ENCODE assay signal across 8 cellular contexts in the genomic region with DNA sequence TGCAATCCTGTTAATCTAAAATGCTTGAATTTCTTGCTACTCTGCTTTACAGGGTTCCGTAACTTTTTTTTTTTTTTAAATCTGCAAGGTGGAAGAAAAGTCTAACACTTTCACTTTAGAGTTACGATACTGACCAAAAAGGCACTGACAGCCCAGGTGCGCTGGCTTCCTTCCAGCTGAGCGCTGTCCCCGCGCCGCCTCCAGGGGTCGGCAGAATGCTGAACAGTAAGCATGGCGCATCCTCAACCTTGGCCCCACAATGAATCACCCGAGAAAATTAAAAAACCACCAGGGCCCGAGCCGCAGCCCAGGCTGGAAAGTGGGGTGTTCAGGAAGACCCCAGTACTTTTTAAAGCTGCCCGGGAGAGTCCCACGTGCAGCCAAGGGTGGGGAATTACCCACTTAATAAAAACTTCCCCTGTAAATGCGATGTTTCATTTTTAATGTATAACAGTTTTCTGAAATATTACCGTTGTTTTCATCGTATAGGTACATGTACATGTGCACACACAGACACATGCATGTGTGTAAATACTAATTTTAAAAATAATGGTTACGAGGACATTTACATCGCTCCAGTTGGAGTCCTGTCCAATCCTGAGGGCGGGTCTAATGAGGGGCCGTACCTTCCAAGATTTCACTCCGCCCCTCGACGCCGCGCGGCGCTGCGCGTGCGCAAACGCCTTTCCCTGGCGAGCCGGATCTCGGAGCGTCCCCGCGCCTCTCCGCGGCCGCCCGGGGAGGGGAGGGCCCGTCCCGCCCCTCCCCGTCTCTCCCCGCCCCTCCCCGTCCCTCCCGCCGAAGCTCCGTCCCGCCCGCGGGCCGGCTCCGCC. TPM values are rescaled to one million over a fixed set of nuclear protein-coding genes. Genes with fewer than 3 reads are reported as not detected.
DNase-seq lines count a peak whose midpoint lies in the region; ATAC-seq and TF ChIP-seq lines count a peak whose summit lies in the region.

No MANE protein-coding gene starts in this region.

- no peak overlapping the region for H3K23ac ChIP-seq in IMR-90 (ENCODE audit: low read depth, low read length)

- intact Hi-C loops in IMR-90 (cut with micrococcal nuclease) (no loop called here), OCI-LY7 (cut with micrococcal nuclease; ENCODE audit: unreplicated experiment) (loop anchor here (1.0 to 10.0 kb wide), 7 partner anchors 19 to 359 kb away; partner anchors contain the start of genes KATNA1, PPIL4 and RAET1G)

- no peak overlapping the region for H3K4ac ChIP-seq in IMR-90 (ENCODE audit: low read depth, low read length)

- H4K5ac ChIP-seq in IMR-90 (ENCODE audit: low read depth, low read length) = no peak overlapping the region

- peak; percentile 77 for DNase-seq in DMS114 treated with DMSO at 0.1 percent for 48 hours (lab: John Stamatoyannopoulos, UW; ENCODE audit: unreplicated experiment)
- peak; percentile 92 for DNase-seq in IMR-90
- peak; percentile 96 for DNase-seq in OCI-LY7 (ENCODE audit: low spot score)
- peak; percentile 97 for DNase-seq in activated T-cell treated with anti-CD3 and anti-CD28 coated beads for 48 hours (ENCODE audit: low read depth)
- DNase-seq in epithelial cell of proximal tubule (ENCODE audit: low read depth) = peak; percentile 36
- peak; percentile 96 for DNase-seq in mucosa of gallbladder (ENCODE audit: low spot score)
- peak; percentile 86 to 92 for DNase-seq in stimulated activated CD8-positive, alpha-beta memory T cell treated with anti-CD3 and anti-CD28 coated beads, Interleukin-4, amount 100 ng/mL, for 1 hour (ENCODE audit: low read depth in 2 of 2, low spot score in 1 of 2)

- no peaks in the 10 kb centered on the region for H3K9me2 ChIP-seq in OCI-LY7 (ENCODE audit: insufficient read depth, low read length)

- H3K4me3 ChIP-seq in IMR-90 (ENCODE audit: insufficient read depth, low read depth, low read length) (peak overlapping the region; percentile 97), OCI-LY7 (ENCODE audit: low read depth, low read length, poor library complexity, severe bottlenecking) (peak overlapping the region; percentile 97), epithelial cell of proximal tubule (ENCODE audit: low read depth, low read length) (peak overlapping the region; percentile 96)

- no peaks in the 10 kb centered on the region for H3K27me3 ChIP-seq in IMR-90 (ENCODE audit: control insufficient read depth, insufficient read depth, low read length)

- no peak overlapping the region for H3K14ac ChIP-seq in IMR-90 (replicated peaks; ENCODE audit: low read depth, low read length)

- TF ChIP-seq CTCF in IMR-90 (conservative IDR thresholded peaks at IDR 0.05; ENCODE audit: low read depth, low read length) = peak; percentile 64
- TF ChIP-seq CTCF in OCI-LY7 (conservative IDR thresholded peaks at IDR 0.05; ENCODE audit: low read length) = peak; percentile 94
- TF ChIP-seq CTCF in epithelial cell of proximal tubule (conservative IDR thresholded peaks at IDR 0.05; ENCODE audit: low read depth, low read length) = peak; percentile 71

- H3K18ac ChIP-seq in IMR-90 (ENCODE audit: low read depth, low read length) = no peak overlapping the region

- H3K9me1 ChIP-seq in IMR-90 (ENCODE audit: insufficient read depth, low read length) = peaks cover 3% of the 10 kb centered on the region

- H3K4me2 ChIP-seq in IMR-90 (ENCODE audit: low read depth, low read length) (peak overlapping the region; percentile 74), OCI-LY7 (ENCODE audit: low read length) (peak overlapping the region; percentile 89)

- peak; percentile 75 for ATAC-seq in GM21576 (IDR thresholded peaks at IDR 0.05; ENCODE audit: unreplicated experiment)
- ATAC-seq in IMR-90 (ENCODE audit: low read depth) = peak; percentile 96

- H4K20me1 ChIP-seq in IMR-90 (ENCODE audit: insufficient read depth, low read length) = peaks cover 9% of the 10 kb centered on the region; the same call in 1 of the 2 replicates
- H4K20me1 ChIP-seq in OCI-LY7 (ENCODE audit: insufficient read depth, low read length) = 0 out of 2 replicates have a peak, but pooled peaks cover 13% of the 10 kb centered on the region

- H2AK9ac ChIP-seq in IMR-90 (replicated peaks; ENCODE audit: low read depth, low read length, poor library complexity) = no peak overlapping the region

- no peak overlapping the region for H4K91ac ChIP-seq in IMR-90 (ENCODE audit: insufficient read depth, low read depth, low read length)

- BruUV-seq in IMR-90 (replicated peaks; lab: Mats Ljungman, UMichigan) (no TSS peak), OCI-LY7 (replicated peaks; lab: Mats Ljungman, UMichigan) (no TSS peak)

- CTCF ChIA-PET in IMR-90 (lab: Yijun Ruan, JAX) = interaction anchor here (0.5 to 1.2 kb wide), 3 partner anchors 14 to 1708 kb away, joined by 3 to 4 read pairs (median 3); no protein-coding TSS in a partner anchor
- CTCF ChIA-PET in OCI-LY7 (lab: Charles Lee; ENCODE audit: unreplicated experiment) = interaction anchor here (1.0 kb wide), 1 partner anchor 20 kb away, joined by 4 read pairs; the partner anchor contains the start of gene PPIL4

- H3K4me1 ChIP-seq in IMR-90 (ENCODE audit: control insufficient read depth, insufficient read depth, low read length) = peaks cover 3% of the 10 kb centered on the region
- peaks cover 30% of the 10 kb centered on the region for H3K4me1 ChIP-seq in OCI-LY7 (ENCODE audit: insufficient read depth, low read length, poor library complexity, severe bottlenecking)

- POLR2A ChIA-PET in IMR-90 (lab: Charles Lee; ENCODE audit: unreplicated experiment) (interaction anchor here (0.5 to 0.6 kb wide), 2 partner anchors 182 to 845 kb away, joined by 3 to 4 read pairs; no protein-coding TSS in a partner anchor), OCI-LY7 (lab: Charles Lee) (interaction anchor here (0.6 to 2.0 kb wide), 11 partner anchors 17 to 711 kb away, joined by 3 to 7 read pairs (median 4); partner anchors contain the start of gene LATS1)

- no peak overlapping the region for H2AK5ac ChIP-seq in IMR-90 (ENCODE audit: low read depth, low read length)

- no peaks in the 10 kb centered on the region for H3K9me3 ChIP-seq in IMR-90 (ENCODE audit: control insufficient read depth, insufficient read depth, low read length)
- no peaks in the 10 kb centered on the region for H3K9me3 ChIP-seq in OCI-LY7 (ENCODE audit: low read length)

- H2BK5ac ChIP-seq in IMR-90 (ENCODE audit: low read depth, low read length, poor library complexity, severe bottlenecking) = no peak overlapping the region

- no peak for TF ChIP-seq POLR2A in IMR-90 (IDR thresholded peaks at IDR 0.05; ENCODE audit: low read depth, low read length)

- H3K79me2 ChIP-seq in OCI-LY7 (ENCODE audit: insufficient read depth, low read depth, low read length) = peaks cover 37% of the 10 kb centered on the region

- H3K36me3 ChIP-seq in IMR-90 (ENCODE audit: control insufficient read depth, insufficient read depth, low read length) (no peaks in the 10 kb centered on the region), OCI-LY7 (ENCODE audit: insufficient read depth, low read length) (no peaks in the 10 kb centered on the region)

- H3K9ac ChIP-seq in IMR-90 (ENCODE audit: low read depth, low read length) = peak overlapping the region; percentile 20; the same call in 1 of the 2 replicates

- WGBS in IMR-90 (ENCODE audit: extremely low coverage in 2 of 2, insufficient read length in 1 of 2), 2 experiments = 0% methylated on average over 1 of the region's 55 CpGs; no CpG with 5 or more reads in 1 of the 2 experiments

- no peak overlapping the region for H2BK20ac ChIP-seq in IMR-90 (ENCODE audit: low read depth, low read length)

- H3K27ac ChIP-seq in IMR-90 (ENCODE audit: insufficient read depth, low read length) (no peak overlapping the region), OCI-LY7 (ENCODE audit: low read depth, low read length, poor library complexity, severe bottlenecking) (peak overlapping the region; percentile 79)

- dilution Hi-C loops in IMR-90 (cut with HindIII; ENCODE audit: low sequenced_read_pairs, unreplicated experiment) = no loop called here

- H2AFZ ChIP-seq in IMR-90 (replicated peaks; ENCODE audit: low read length, poor library complexity) (peak overlapping the region; percentile 96), OCI-LY7 (ENCODE audit: low read length) (peak overlapping the region; percentile 98)

- no peak overlapping the region for H3K56ac ChIP-seq in IMR-90 (ENCODE audit: extremely low read depth, insufficient read depth, low read length)

- in situ Hi-C loops in IMR-90 (cut with MboI; ENCODE audit: low sequenced_read_pairs) = no loop called here

- no peak overlapping the region for H2BK15ac ChIP-seq in IMR-90 (ENCODE audit: low read depth, low read length)

- no peak overlapping the region for H4K8ac ChIP-seq in IMR-90 (ENCODE audit: low read depth in 2 of 2, low read length in 2 of 2)

- peaks cover 16 to 34% of the 10 kb centered on the region in 2 experiments for H3K79me1 ChIP-seq in IMR-90 (ENCODE audit: low read depth in 1 of 2, low read length in 2 of 2)

- TF ChIP-seq RAD21 in IMR-90 (IDR thresholded peaks at IDR 0.05; ENCODE audit: low read length) = peak; percentile 45

- no peak overlapping the region for H2BK120ac ChIP-seq in IMR-90 (ENCODE audit: low read depth, low read length)

TF ChIP-seq in IMR-90, 13 proteins besides CTCF, POLR2A, EP300 and RAD21 (continues in another document):
- no peak for TF ChIP-seq CHD1 (IDR thresholded peaks at IDR 0.05; ENCODE audit: low read depth, low read length)
- peak; percentile 63; the same call in 1 of the 2 replicates for TF ChIP-seq MXI1 (IDR thresholded peaks at IDR 0.05; ENCODE audit: borderline replicate concordance, low read depth, low read length)
- TF ChIP-seq USF2 (IDR thresholded peaks at IDR 0.05; ENCODE audit: low read depth, low read length) = no peak

RNA-seq across cellular contexts. Expression of gene GINM1, which starts 0.4 kb away (rescaled TPM):
- total RNA-seq in IMR-90 (2012; rRNA removed) (24.9 and 31.4 TPM in 2 replicates), OCI-LY7 (2022) (38.1 and 40.0 TPM in 2 replicates), epithelial cell of proximal tubule (35.3 and 38.0 TPM in 2 replicates), mucosa of gallbladder (45.0 TPM)
- polyA plus RNA-seq in IMR-90 (2012; rRNA removed) = 20.9 and 23.6 TPM in 2 replicates
- polyA plus RNA-seq in IMR-90 (2012; cell fraction: cytosol; rRNA removed) = 9.9 and 14.9 TPM in 2 replicates
- 2.1 and 8.6 TPM in 2 replicates for polyA plus RNA-seq in IMR-90 (2012; cell fraction: nucleus; rRNA removed; ENCODE audit: low replicate concordance)
- total RNA-seq in OCI-LY7 (2014; rRNA removed; shearing (Covaris generic)) = 17.2 and 17.6 TPM in 2 replicates

RNA-seq across cellular contexts. Expression of gene PPIL4, which starts 19.9 kb away (rescaled TPM):
- total RNA-seq in IMR-90 (2012; rRNA removed) (13.3 and 29.7 TPM in 2 replicates), OCI-LY7 (2022) (34.0 and 36.3 TPM in 2 replicates), epithelial cell of proximal tubule (20.9 and 33.0 TPM in 2 replicates), mucosa of gallbladder (21.1 TPM)
- 7.7 and 10.6 TPM in 2 replicates for polyA plus RNA-seq in IMR-90 (2012; rRNA removed)
- polyA plus RNA-seq in IMR-90 (2012; cell fraction: cytosol; rRNA removed) = 0.62 and 0.77 TPM in 2 replicates
- polyA plus RNA-seq in IMR-90 (2012; cell fraction: nucleus; rRNA removed; ENCODE audit: low replicate concordance) = 0.53 and 5.0 TPM in 2 replicates
- 21.6 and 29.2 TPM in 2 replicates for total RNA-seq in OCI-LY7 (2014; rRNA removed; shearing (Covaris generic))

Comparison
In these comparisons a context has a peak if more than half of its experiments do, and no peak if none do; other contexts are left out.
1. DNase-seq: peak in every context shown above with its lines; median percentile 97 in activated T-cell treated with anti-CD3 and anti-CD28 coated beads for 48 hours; 96 in OCI-LY7; 96 in mucosa of gallbladder; 92 in IMR-90; 89 in stimulated activated CD8-positive, alpha-beta memory T cell treated with anti-CD3 and anti-CD28 coated beads, Interleukin-4, amount 100 ng/mL, for 1 hour; 77 in DMS114 treated with DMSO at 0.1 percent for 48 hours; 36 in epithelial cell of proximal tubule.